Comparison of ENCODE assay signal across 8 cellular contexts in genomic region chr20:44909872-44910689, GRCh38. TPM values are rescaled to one million over a fixed set of nuclear protein-coding genes. Genes with fewer than 3 reads are reported as not detected.
DNase-seq lines count a peak whose midpoint lies in the region; ATAC-seq and TF ChIP-seq lines count a peak whose summit lies in the region.

PABPC1L (plus strand) TSS chr20:44910060; CDS start chr20:44910144, 84 bp downstream.

- no peaks in the 10 kb centered on the region for H3K9me3 Mint-ChIP-seq in activated CD4-positive, alpha-beta T cell treated with anti-CD3 and anti-CD28 coated beads for 36 hours (ENCODE audit: low read depth)

- no peaks in the 10 kb centered on the region for H3K27me3 Mint-ChIP-seq in activated CD4-positive, alpha-beta T cell treated with anti-CD3 and anti-CD28 coated beads for 36 hours

- CTCF ChIA-PET in activated CD4-positive, alpha-beta T cell treated with anti-CD3 and anti-CD28 coated beads for 36 hours (lab: Charles Lee): interaction anchor here (0.6 to 4.2 kb wide), 8 partner anchors 17 to 1546 kb away, joined by 3 to 19 read pairs (median 5); partner anchors contain the start of gene YWHAB

- POLR2A ChIA-PET in activated CD4-positive, alpha-beta T cell treated with anti-CD3 and anti-CD28 coated beads for 36 hours (lab: Charles Lee): interaction anchor here (0.8 to 1.5 kb wide), 4 partner anchors 25 to 58 kb away, joined by 3 to 5 read pairs (median 4); partner anchors contain the start of gene YWHAB

- H3K4me1 Mint-ChIP-seq in activated CD4-positive, alpha-beta T cell treated with anti-CD3 and anti-CD28 coated beads for 36 hours: peaks cover 34% of the 10 kb centered on the region

- H3K4me3 ChIP-seq in choroid plexus epithelial cell (ENCODE audit: low read depth, low read length): peak within 1 kb of the TSS; percentile 76

- no peak for TF ChIP-seq CTCF in choroid plexus epithelial cell (conservative IDR thresholded peaks at IDR 0.05; ENCODE audit: low read depth, low read length)

- peak within 1 kb of the TSS; percentile 78 for H3K4me3 Mint-ChIP-seq in activated CD4-positive, alpha-beta T cell treated with anti-CD3 and anti-CD28 coated beads for 36 hours

- ATAC-seq in HG03039 (IDR thresholded peaks at IDR 0.05; ENCODE audit: unreplicated experiment): peak; percentile 78
- peak; percentile 90 for ATAC-seq in activated CD4-positive, alpha-beta T cell treated with anti-CD3 and anti-CD28 coated beads for 36 hours
- ATAC-seq in left lobe of liver: peak; percentile 90

- H3K27ac Mint-ChIP-seq in activated CD4-positive, alpha-beta T cell treated with anti-CD3 and anti-CD28 coated beads for 36 hours: peak within 1 kb of the TSS; percentile 64

- intact Hi-C loops in activated CD4-positive, alpha-beta T cell treated with anti-CD3 and anti-CD28 coated beads for 36 hours (cut with DNase I, micrococcal nuclease): loop anchor here (1.0 to 5.0 kb wide), 6 partner anchors 21 to 1452 kb away; partner anchors contain the start of genes STK4 (in 1 of the 2), TOMM34 (in 1 of the 2) and YWHAB (in 1 of the 2)

- peak; percentile 18 to 35 for DNase-seq in NCI-H446 (lab: John Stamatoyannopoulos, UW)
- DNase-seq in NCI-H446 treated with DMSO at 0.1 percent for 48 hours (lab: John Stamatoyannopoulos, UW): no peak
- DNase-seq in NCI-H2227 treated with DMSO at 0.1 percent for 48 hours (lab: John Stamatoyannopoulos, UW): peak; percentile 76
- DNase-seq in activated CD4-positive, alpha-beta T cell treated with anti-CD3 and anti-CD28 coated beads for 36 hours: peak; percentile 86
- DNase-seq in choroid plexus epithelial cell (ENCODE audit: low read depth): peak; percentile 75
- DNase-seq in left lobe of liver (ENCODE audit: low spot score): peak; percentile 79
- peak; percentile 70 to 75 for DNase-seq in stimulated activated CD4-positive, alpha-beta T cell treated with anti-CD3 and anti-CD28 coated beads, Interleukin-2, amount 100 ng/mL, for 48 hours

- peaks cover 59% of the 10 kb centered on the region for H3K36me3 Mint-ChIP-seq in activated CD4-positive, alpha-beta T cell treated with anti-CD3 and anti-CD28 coated beads for 36 hours (ENCODE audit: low read depth)

RNA-seq across cellular contexts. Expression of gene PABPC1L, which starts in this region (rescaled TPM):
- 10 to 100 TPM; 61.7 to 71.3 TPM for total RNA-seq in activated CD4-positive, alpha-beta T cell treated with anti-CD3 and anti-CD28 coated beads for 36 hours
- total RNA-seq in left lobe of liver: 37.3 TPM
